ENCODE assay signal across 8 cellular contexts in the genomic region with DNA sequence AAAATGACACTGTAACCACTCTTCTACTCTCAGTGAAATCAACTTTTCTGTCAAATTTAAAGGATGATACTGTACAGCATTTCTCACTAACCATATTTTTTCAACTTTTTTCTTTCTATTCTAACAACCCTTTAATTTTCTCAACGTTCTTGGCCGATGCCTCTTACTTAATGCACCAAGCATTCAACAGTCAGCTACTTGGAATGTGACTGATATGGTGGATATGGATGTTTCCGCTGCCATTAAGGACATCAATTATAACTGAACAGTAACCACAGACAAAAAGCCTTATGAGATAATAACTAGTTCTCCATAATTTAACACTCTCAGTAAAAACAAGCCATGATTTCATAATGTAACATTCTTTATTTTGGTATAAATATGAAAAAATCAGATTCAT.
DNase-seq lines count a peak whose midpoint lies in the region; ATAC-seq, FAIRE-seq and TF ChIP-seq lines count a peak whose summit lies in the region.
"Not testable (repeated sequence)": the region's sequence is repeated elsewhere in the genome, so short reads cannot be mapped to it uniquely, and the experiment has no call there.

No MANE protein-coding gene starts in this region.

- H3K23ac ChIP-seq in mesenchymal stem cell (ENCODE audit: low read length in 2 of 2): not testable (repeated sequence)

- H3K36me3 ChIP-seq in RWPE2 (ENCODE audit: low read depth); astrocyte (ENCODE audit: insufficient read depth, low read length); mesenchymal stem cell (ENCODE audit: control insufficient read depth in 1 of 2, insufficient read depth in 2 of 2, low read depth in 1 of 2, low read length in 2 of 2): not testable (repeated sequence)

- not testable (repeated sequence) for H3K27me3 Mint-ChIP-seq in astrocyte (ENCODE audit: low read depth, unreplicated experiment)

- H2BK12ac ChIP-seq in mesenchymal stem cell (ENCODE audit: low read length in 2 of 2): not testable (repeated sequence)

- DNase-seq in H4 (ENCODE audit: low spot score) (peak; percentile 24), LHCN-M2 (ENCODE audit: low read depth) (peak; percentile 43), RCC 7860 (ENCODE audit: low spot score) (peak; percentile 59), mesenchymal stem cell (peak; percentile 22), myocyte (ENCODE audit: low read depth) (peak; percentile 27), urothelium cell line (ENCODE audit: low spot score) (peak; percentile 5)
- DNase-seq in RWPE2 (ENCODE audit: low spot score); astrocyte (ENCODE audit: low read depth): not testable (repeated sequence)

- H3K14ac ChIP-seq in mesenchymal stem cell (ENCODE audit: low read length in 2 of 2): not testable (repeated sequence)

- not testable (repeated sequence) for H4K8ac ChIP-seq in mesenchymal stem cell (ENCODE audit: low read length)

- H3K4me3 ChIP-seq in RWPE2 (ENCODE audit: severe bottlenecking); astrocyte (ENCODE audit: insufficient read depth, low read depth, low read length); mesenchymal stem cell (ENCODE audit: insufficient read depth in 1 of 2, low read depth in 1 of 2, low read length in 2 of 2): not testable (repeated sequence)

- not testable (repeated sequence) for H2BK15ac ChIP-seq in mesenchymal stem cell (ENCODE audit: low read depth, poor library complexity, severe bottlenecking)

- H3K27me3 ChIP-seq in RWPE2 (ENCODE audit: insufficient read depth, poor library complexity, severe bottlenecking); astrocyte (ENCODE audit: insufficient read depth, low read length); mesenchymal stem cell (ENCODE audit: control insufficient read depth in 1 of 2, insufficient read depth in 1 of 2, low read length in 2 of 2): not testable (repeated sequence)

- H3K9ac ChIP-seq in astrocyte (ENCODE audit: low read length); mesenchymal stem cell (ENCODE audit: low read length): not testable (repeated sequence)

- FAIRE-seq in RCC 7860 (lab: Jason Lieb, UNC); astrocyte (lab: Jason Lieb, UNC); urothelium cell line (lab: Jason Lieb, UNC): not testable (repeated sequence)

- not testable (repeated sequence) for H3K79me1 ChIP-seq in mesenchymal stem cell (replicated peaks; ENCODE audit: low read length, poor library complexity, severe bottlenecking)

- not testable (repeated sequence) for H3K4me1 ChIP-seq in RWPE2 (ENCODE audit: insufficient read depth, poor library complexity, severe bottlenecking); astrocyte (ENCODE audit: insufficient read depth, low read length); mesenchymal stem cell (ENCODE audit: control insufficient read depth, insufficient read depth, low read depth, low read length)

- not testable (repeated sequence) for H3K4me3 Mint-ChIP-seq in astrocyte (ENCODE audit: unreplicated experiment)

- H2AFZ ChIP-seq in astrocyte (ENCODE audit: low read depth, low read length); mesenchymal stem cell (ENCODE audit: low read depth, low read length): not testable (repeated sequence)

- H2BK120ac ChIP-seq in mesenchymal stem cell (ENCODE audit: low read depth, low read length): not testable (repeated sequence)

- H3K36me3 Mint-ChIP-seq in astrocyte (ENCODE audit: low read depth, unreplicated experiment): not testable (repeated sequence)

- H3K79me2 ChIP-seq in astrocyte (ENCODE audit: insufficient read depth, low read length): not testable (repeated sequence)

- not testable (repeated sequence) for H4K20me1 ChIP-seq in astrocyte (ENCODE audit: insufficient read depth, low read length)

- not testable (repeated sequence) for H2BK5ac ChIP-seq in mesenchymal stem cell (ENCODE audit: low read depth, low read length, poor library complexity, severe bottlenecking)

- H3K27ac ChIP-seq in RWPE2 (ENCODE audit: poor library complexity, severe bottlenecking); astrocyte (ENCODE audit: low read depth, low read length); mesenchymal stem cell (ENCODE audit: low read length, poor library complexity, severe bottlenecking): not testable (repeated sequence)

- not testable (repeated sequence) for H3K9me3 Mint-ChIP-seq in astrocyte (ENCODE audit: unreplicated experiment)

- not testable (repeated sequence) for H3K4me2 ChIP-seq in astrocyte (ENCODE audit: low read length); mesenchymal stem cell (ENCODE audit: low read length, poor library complexity, severe bottlenecking)

- 0 out of 3 replicates have a peak, but pooled peaks have one; percentile 35 for ATAC-seq in RWPE2 (ENCODE audit: low read depth)

- H3K27ac Mint-ChIP-seq in astrocyte (ENCODE audit: unreplicated experiment): peak overlapping the region; percentile 81

- H3K4ac ChIP-seq in mesenchymal stem cell (ENCODE audit: low read depth in 1 of 2, low read length in 2 of 2): not testable (repeated sequence)

- TF ChIP-seq CTCF in RWPE2 (IDR thresholded peaks at IDR 0.05; ENCODE audit: poor library complexity, severe bottlenecking); astrocyte (IDR thresholded peaks at IDR 0.05; ENCODE audit: insufficient read depth, low read depth, low read length): not testable (repeated sequence)

- H2AK5ac ChIP-seq in mesenchymal stem cell (ENCODE audit: low read length, severe bottlenecking): not testable (repeated sequence)

- H4K91ac ChIP-seq in mesenchymal stem cell (ENCODE audit: low read length): not testable (repeated sequence)

- H3K9me3 ChIP-seq in RWPE2 (ENCODE audit: severe bottlenecking); astrocyte (ENCODE audit: insufficient read depth, low read depth, low read length); mesenchymal stem cell (ENCODE audit: control insufficient read depth, low read length): not testable (repeated sequence)

- H3K18ac ChIP-seq in mesenchymal stem cell (ENCODE audit: low read depth in 1 of 2, low read length in 2 of 2): not testable (repeated sequence)

- H3K4me1 Mint-ChIP-seq in astrocyte (ENCODE audit: low read depth, unreplicated experiment): peaks cover 23% of the 10 kb centered on the region

- no CpG with 5 or more reads among the region's 3 CpGs for WGBS in mesenchymal stem cell
